22 cellular contexts compared by ENCODE assay signal in genomic region chr14:66288511-66288910, GRCh38.
"Had no signal": no experiment of that assay in that cellular context is flagged by ENCODE, and none has a peak within 500 bp of the region (broad histone marks: within the 10 kb centered on the region; RNA-seq: fewer than 3 reads in every experiment).

No MANE protein-coding gene starts in this region.

- H3K4me1 ChIP-seq: gastrocnemius medialis, lower lobe of right lung, pancreas, thyroid gland had no signal

- H3K36me3 Mint-ChIP-seq: brain; immature natural killer cell; stimulated activated naive B cell treated with anti-CD40 and anti-IgM and Interleukin-4, amounts not matched to agents 10 μg/mL and 1 μg/mL and 100 μg/mL, for 72 hours had no signal

- H3K27ac Mint-ChIP-seq: activated CD4-positive, alpha-beta T cell treated with anti-CD3 and anti-CD28 coated beads, Interleukin-2, amount 10 ng/mL, durations not matched to agents 7 days and 5 days; activated naive CD8-positive, alpha-beta T cell; brain; immature natural killer cell; naive B cell; stimulated activated naive B cell treated with anti-CD40 and anti-IgM and Interleukin-4, amounts not matched to agents 10 μg/mL and 1 μg/mL and 100 μg/mL, for 72 hours had no signal

- ATAC-seq: gastrocnemius medialis; heart left ventricle; left colon; lower lobe of right lung; pancreas; stimulated activated naive B cell treated with anti-CD40 and anti-IgM and Interleukin-4, amounts not matched to agents 10 μg/mL and 1 μg/mL and 100 μg/mL, for 72 hours had no signal

- H3K27me3 ChIP-seq: gastrocnemius medialis, heart left ventricle, pancreas, thyroid gland had no signal

- H3K36me3 ChIP-seq: gastrocnemius medialis, heart left ventricle, lower lobe of right lung, pancreas, thyroid gland had no signal

- DNase-seq: activated CD4-positive, alpha-beta T cell treated with anti-CD3 and anti-CD28 coated beads, Interleukin-2, amount 10 ng/mL, durations not matched to agents 7 days and 5 days; activated CD4-positive, CD25-positive, alpha-beta regulatory T cell; activated gamma-delta T cell treated with Interleukin-2 at 50 U/mL for 16 hours; amniotic stem cell; effector CD8-positive, alpha-beta T cell; gastrocnemius medialis; heart left ventricle; immature natural killer cell; left colon; lower lobe of right lung; naive B cell; pancreas; stimulated activated CD4-positive, alpha-beta T cell treated with anti-CD3 and anti-CD28 coated beads, Interleukin-15, amount 100 ng/mL, for 24 hours; stimulated activated CD4-positive, alpha-beta T cell treated with anti-CD3 and anti-CD28 coated beads, Interleukin-4, amount 100 ng/mL, for 1 hour; stimulated activated naive B cell treated with anti-CD40 and anti-IgM and Interleukin-4, amounts not matched to agents 10 μg/mL and 1 μg/mL and 100 μg/mL, for 72 hours; T-helper 2 cell; thyroid gland had no signal

- H3K9me3 Mint-ChIP-seq: activated CD4-positive, alpha-beta T cell treated with anti-CD3 and anti-CD28 coated beads, Interleukin-2, amount 10 ng/mL, durations not matched to agents 7 days and 5 days had no signal

- H3K4me1 Mint-ChIP-seq: activated CD4-positive, alpha-beta T cell treated with anti-CD3 and anti-CD28 coated beads, Interleukin-2, amount 10 ng/mL, durations not matched to agents 7 days and 5 days; brain had no signal

- H3K4me3 ChIP-seq: gastrocnemius medialis, heart left ventricle, lower lobe of right lung, pancreas, skin epidermis, thyroid gland had no signal

- H3K4me3 Mint-ChIP-seq: activated CD4-positive, alpha-beta T cell treated with anti-CD3 and anti-CD28 coated beads, Interleukin-2, amount 10 ng/mL, durations not matched to agents 7 days and 5 days; activated naive CD8-positive, alpha-beta T cell; brain; immature natural killer cell; naive B cell; stimulated activated naive B cell treated with anti-CD40 and anti-IgM and Interleukin-4, amounts not matched to agents 10 μg/mL and 1 μg/mL and 100 μg/mL, for 72 hours had no signal

- H3K27ac ChIP-seq: gastrocnemius medialis, heart left ventricle, lower lobe of right lung, pancreas, skin epidermis, thyroid gland had no signal

- H3K9me3 ChIP-seq: gastrocnemius medialis, lower lobe of right lung, pancreas, thyroid gland had no signal

- H3K27me3 Mint-ChIP-seq: activated naive CD8-positive, alpha-beta T cell; naive B cell; stimulated activated naive B cell treated with anti-CD40 and anti-IgM and Interleukin-4, amounts not matched to agents 10 μg/mL and 1 μg/mL and 100 μg/mL, for 72 hours had no signal

- FAIRE-seq: endothelial cell of umbilical vein, pancreas, TTC549 had no signal
